1 cellular context compared by ENCODE assay signal in the genomic region with DNA sequence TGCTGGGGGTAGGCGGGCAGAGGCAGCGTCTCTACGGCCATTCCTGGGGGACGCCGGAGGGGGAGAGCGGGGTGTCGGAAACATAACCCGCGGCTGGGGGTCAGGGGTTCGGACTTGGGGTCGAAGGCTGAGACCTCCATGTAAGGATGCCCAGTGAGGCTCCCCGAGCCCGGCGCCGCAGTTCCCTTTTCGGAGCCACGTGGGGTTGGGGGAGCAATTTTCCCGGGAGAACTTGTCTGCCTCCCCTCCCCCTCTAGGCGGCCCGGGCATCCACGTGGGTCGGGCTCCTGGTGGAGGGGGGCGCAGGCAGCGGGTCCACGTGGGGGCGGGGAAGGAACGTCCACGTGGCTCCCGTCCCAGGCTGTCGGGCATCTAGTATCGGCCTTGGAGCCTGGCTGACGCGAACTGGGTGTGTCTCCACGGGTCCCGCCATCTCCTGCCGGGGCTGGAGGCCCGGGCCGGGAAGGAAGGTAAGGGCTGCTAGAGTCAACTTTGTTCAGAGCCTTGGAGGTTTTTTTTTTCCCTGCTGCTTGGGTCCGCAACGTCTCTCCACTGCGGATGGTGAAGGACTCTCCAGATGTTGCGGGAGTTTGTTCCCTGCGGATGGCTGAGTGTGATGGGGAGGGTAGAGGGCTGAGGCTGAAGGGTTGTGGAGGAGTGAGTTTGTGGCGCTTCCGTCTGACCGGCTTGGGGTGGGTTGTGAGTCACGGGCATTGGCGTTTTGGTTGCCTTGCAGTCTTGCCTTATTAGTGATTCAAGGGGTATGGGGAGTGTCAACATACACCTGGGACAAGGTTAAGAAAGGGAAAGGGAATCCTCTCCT.
TF ChIP-seq lines count a peak whose summit lies in the region.

No MANE protein-coding gene starts in this region.

TF ChIP-seq in HEK293, 187 proteins besides CTCF, POLR2A, EP300 and RAD21 (continued from another document and continues in another):
- TF ChIP-seq, protein P1, sequence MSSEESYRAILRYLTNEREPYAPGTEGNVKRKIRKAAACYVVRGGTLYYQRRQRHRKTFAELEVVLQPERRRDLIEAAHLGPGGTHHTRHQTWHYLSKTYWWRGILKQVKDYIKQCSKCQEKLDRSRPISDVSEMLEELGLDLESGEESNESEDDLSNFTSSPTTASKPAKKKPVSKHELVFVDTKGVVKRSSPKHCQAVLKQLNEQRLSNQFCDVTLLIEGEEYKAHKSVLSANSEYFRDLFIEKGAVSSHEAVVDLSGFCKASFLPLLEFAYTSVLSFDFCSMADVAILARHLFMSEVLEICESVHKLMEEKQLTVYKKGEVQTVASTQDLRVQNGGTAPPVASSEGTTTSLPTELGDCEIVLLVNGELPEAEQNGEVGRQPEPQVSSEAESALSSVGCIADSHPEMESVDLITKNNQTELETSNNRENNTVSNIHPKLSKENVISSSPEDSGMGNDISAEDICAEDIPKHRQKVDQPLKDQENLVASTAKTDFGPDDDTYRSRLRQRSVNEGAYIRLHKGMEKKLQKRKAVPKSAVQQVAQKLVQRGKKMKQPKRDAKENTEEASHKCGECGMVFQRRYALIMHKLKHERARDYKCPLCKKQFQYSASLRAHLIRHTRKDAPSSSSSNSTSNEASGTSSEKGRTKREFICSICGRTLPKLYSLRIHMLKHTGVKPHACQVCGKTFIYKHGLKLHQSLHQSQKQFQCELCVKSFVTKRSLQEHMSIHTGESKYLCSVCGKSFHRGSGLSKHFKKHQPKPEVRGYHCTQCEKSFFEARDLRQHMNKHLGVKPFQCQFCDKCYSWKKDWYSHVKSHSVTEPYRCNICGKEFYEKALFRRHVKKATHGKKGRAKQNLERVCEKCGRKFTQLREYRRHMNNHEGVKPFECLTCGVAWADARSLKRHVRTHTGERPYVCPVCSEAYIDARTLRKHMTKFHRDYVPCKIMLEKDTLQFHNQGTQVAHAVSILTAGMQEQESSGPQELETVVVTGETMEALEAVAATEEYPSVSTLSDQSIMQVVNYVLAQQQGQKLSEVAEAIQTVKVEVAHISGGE (tag by site-specific recombination; conservative IDR thresholded peaks at IDR 0.05; ENCODE audit: low read depth) = no peak
- TF ChIP-seq, protein P2, sequence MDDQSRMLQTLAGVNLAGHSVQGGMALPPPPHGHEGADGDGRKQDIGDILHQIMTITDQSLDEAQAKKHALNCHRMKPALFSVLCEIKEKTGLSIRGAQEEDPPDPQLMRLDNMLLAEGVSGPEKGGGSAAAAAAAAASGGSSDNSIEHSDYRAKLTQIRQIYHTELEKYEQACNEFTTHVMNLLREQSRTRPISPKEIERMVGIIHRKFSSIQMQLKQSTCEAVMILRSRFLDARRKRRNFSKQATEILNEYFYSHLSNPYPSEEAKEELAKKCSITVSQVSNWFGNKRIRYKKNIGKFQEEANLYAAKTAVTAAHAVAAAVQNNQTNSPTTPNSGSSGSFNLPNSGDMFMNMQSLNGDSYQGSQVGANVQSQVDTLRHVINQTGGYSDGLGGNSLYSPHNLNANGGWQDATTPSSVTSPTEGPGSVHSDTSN (CRISPR knock-in tag; IDR thresholded peaks at IDR 0.05) = no peak; the same call in 1 of the 2 replicates
- TF ChIP-seq, protein P3, sequence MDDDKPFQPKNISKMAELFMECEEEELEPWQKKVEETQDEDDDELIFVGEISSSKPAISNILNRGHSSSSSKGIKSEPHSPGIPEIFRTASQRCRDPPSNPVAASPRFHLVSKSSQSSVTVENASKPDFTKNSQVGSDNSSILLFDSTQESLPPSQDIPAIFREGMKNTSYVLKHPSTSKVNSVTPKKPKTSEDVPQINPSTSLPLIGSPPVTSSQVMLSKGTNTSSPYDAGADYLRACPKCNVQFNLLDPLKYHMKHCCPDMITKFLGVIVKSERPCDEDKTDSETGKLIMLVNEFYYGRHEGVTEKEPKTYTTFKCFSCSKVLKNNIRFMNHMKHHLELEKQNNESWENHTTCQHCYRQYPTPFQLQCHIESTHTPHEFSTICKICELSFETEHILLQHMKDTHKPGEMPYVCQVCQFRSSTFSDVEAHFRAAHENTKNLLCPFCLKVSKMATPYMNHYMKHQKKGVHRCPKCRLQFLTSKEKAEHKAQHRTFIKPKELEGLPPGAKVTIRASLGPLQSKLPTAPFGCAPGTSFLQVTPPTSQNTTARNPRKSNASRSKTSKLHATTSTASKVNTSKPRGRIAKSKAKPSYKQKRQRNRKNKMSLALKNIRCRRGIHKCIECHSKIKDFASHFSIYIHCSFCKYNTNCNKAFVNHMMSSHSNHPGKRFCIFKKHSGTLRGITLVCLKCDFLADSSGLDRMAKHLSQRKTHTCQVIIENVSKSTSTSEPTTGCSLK (tag by site-specific recombination; IDR thresholded peaks at IDR 0.05) = no peak
- TF ChIP-seq, protein P4, sequence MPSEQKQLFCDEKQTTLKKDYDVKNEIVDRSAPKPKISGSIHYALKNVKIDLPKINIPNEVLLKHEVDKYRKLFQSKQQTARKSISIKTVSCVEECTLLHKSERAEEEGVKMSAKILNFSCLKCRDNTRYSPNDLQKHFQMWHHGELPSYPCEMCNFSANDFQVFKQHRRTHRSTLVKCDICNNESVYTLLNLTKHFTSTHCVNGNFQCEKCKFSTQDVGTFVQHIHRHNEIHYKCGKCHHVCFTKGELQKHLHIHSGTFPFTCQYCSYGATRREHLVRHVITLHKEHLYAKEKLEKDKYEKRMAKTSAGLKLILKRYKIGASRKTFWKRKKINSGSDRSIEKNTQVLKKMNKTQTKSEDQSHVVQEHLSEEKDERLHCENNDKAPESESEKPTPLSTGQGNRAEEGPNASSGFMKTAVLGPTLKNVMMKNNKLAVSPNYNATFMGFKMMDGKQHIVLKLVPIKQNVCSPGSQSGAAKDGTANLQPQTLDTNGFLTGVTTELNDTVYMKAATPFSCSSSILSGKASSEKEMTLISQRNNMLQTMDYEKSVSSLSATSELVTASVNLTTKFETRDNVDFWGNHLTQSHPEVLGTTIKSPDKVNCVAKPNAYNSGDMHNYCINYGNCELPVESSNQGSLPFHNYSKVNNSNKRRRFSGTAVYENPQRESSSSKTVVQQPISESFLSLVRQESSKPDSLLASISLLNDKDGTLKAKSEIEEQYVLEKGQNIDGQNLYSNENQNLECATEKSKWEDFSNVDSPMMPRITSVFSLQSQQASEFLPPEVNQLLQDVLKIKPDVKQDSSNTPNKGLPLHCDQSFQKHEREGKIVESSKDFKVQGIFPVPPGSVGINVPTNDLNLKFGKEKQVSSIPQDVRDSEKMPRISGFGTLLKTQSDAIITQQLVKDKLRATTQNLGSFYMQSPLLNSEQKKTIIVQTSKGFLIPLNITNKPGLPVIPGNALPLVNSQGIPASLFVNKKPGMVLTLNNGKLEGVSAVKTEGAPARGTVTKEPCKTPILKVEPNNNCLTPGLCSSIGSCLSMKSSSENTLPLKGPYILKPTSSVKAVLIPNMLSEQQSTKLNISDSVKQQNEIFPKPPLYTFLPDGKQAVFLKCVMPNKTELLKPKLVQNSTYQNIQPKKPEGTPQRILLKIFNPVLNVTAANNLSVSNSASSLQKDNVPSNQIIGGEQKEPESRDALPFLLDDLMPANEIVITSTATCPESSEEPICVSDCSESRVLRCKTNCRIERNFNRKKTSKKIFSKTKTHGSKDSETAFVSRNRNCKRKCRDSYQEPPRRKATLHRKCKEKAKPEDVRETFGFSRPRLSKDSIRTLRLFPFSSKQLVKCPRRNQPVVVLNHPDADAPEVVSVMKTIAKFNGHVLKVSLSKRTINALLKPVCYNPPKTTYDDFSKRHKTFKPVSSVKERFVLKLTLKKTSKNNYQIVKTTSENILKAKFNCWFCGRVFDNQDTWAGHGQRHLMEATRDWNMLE (tag by site-specific recombination; conservative IDR thresholded peaks at IDR 0.05; ENCODE audit: low read depth) = no peak
- TF ChIP-seq ZNF10 (tag by site-specific recombination; IDR thresholded peaks at IDR 0.05) (no peak), ZNF670 (tag by site-specific recombination; IDR thresholded peaks at IDR 0.05; ENCODE audit: low read depth) (no peak), ZNF155 (tag by site-specific recombination; IDR thresholded peaks at IDR 0.05) (no peak), ZNF561 (tag by site-specific recombination; IDR thresholded peaks at IDR 0.05; ENCODE audit: borderline replicate concordance) (no peak; the same call in 1 of the 2 replicates), ZNF404 (tag by site-specific recombination; IDR thresholded peaks at IDR 0.05) (no peak), ZNF138 (tag by site-specific recombination; IDR thresholded peaks at IDR 0.05; ENCODE audit: borderline replicate concordance) (no peak), ZNF830 (tag by site-specific recombination; IDR thresholded peaks at IDR 0.05; ENCODE audit: low read depth) (no peak), ZNF610 (tag by site-specific recombination; IDR thresholded peaks at IDR 0.05; ENCODE audit: borderline replicate concordance) (no peak), MZF1 (tag by site-specific recombination; IDR thresholded peaks at IDR 0.05; ENCODE audit: borderline replicate concordance) (0 out of 2 replicates have a peak, but pooled peaks have one; percentile 6), GFI1B (tag by site-specific recombination; IDR thresholded peaks at IDR 0.05) (no peak), ZNF677 (tag by site-specific recombination; IDR thresholded peaks at IDR 0.05) (no peak), ZNF202 (tag by site-specific recombination; IDR thresholded peaks at IDR 0.05; ENCODE audit: borderline replicate concordance) (no peak), ZNF366 (tag by site-specific recombination; conservative IDR thresholded peaks at IDR 0.05) (0 out of 2 replicates have a peak, but pooled peaks have one; percentile 48), ZNF529 (tag by site-specific recombination; IDR thresholded peaks at IDR 0.05; ENCODE audit: insufficient replicate concordance) (no peak)
- TF ChIP-seq, protein P5, sequence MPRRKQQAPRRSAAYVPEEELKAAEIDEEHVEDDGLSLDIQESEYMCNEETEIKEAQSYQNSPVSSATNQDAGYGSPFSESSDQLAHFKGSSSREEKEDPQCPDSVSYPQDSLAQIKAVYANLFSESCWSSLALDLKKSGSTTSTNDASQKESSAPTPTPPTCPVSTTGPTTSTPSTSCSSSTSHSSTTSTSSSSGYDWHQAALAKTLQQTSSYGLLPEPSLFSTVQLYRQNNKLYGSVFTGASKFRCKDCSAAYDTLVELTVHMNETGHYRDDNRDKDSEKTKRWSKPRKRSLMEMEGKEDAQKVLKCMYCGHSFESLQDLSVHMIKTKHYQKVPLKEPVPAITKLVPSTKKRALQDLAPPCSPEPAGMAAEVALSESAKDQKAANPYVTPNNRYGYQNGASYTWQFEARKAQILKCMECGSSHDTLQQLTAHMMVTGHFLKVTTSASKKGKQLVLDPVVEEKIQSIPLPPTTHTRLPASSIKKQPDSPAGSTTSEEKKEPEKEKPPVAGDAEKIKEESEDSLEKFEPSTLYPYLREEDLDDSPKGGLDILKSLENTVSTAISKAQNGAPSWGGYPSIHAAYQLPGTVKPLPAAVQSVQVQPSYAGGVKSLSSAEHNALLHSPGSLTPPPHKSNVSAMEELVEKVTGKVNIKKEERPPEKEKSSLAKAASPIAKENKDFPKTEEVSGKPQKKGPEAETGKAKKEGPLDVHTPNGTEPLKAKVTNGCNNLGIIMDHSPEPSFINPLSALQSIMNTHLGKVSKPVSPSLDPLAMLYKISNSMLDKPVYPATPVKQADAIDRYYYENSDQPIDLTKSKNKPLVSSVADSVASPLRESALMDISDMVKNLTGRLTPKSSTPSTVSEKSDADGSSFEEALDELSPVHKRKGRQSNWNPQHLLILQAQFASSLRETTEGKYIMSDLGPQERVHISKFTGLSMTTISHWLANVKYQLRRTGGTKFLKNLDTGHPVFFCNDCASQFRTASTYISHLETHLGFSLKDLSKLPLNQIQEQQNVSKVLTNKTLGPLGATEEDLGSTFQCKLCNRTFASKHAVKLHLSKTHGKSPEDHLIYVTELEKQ (tag by site-specific recombination; IDR thresholded peaks at IDR 0.05; ENCODE audit: borderline replicate concordance) = no peak
- TF ChIP-seq, protein P6, sequence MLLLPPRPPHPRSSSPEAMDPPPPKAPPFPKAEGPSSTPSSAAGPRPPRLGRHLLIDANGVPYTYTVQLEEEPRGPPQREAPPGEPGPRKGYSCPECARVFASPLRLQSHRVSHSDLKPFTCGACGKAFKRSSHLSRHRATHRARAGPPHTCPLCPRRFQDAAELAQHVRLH (tag by site-specific recombination; IDR thresholded peaks at IDR 0.05) = peak; percentile 41; the same call in 1 of the 2 replicates
- TF ChIP-seq, protein P7, sequence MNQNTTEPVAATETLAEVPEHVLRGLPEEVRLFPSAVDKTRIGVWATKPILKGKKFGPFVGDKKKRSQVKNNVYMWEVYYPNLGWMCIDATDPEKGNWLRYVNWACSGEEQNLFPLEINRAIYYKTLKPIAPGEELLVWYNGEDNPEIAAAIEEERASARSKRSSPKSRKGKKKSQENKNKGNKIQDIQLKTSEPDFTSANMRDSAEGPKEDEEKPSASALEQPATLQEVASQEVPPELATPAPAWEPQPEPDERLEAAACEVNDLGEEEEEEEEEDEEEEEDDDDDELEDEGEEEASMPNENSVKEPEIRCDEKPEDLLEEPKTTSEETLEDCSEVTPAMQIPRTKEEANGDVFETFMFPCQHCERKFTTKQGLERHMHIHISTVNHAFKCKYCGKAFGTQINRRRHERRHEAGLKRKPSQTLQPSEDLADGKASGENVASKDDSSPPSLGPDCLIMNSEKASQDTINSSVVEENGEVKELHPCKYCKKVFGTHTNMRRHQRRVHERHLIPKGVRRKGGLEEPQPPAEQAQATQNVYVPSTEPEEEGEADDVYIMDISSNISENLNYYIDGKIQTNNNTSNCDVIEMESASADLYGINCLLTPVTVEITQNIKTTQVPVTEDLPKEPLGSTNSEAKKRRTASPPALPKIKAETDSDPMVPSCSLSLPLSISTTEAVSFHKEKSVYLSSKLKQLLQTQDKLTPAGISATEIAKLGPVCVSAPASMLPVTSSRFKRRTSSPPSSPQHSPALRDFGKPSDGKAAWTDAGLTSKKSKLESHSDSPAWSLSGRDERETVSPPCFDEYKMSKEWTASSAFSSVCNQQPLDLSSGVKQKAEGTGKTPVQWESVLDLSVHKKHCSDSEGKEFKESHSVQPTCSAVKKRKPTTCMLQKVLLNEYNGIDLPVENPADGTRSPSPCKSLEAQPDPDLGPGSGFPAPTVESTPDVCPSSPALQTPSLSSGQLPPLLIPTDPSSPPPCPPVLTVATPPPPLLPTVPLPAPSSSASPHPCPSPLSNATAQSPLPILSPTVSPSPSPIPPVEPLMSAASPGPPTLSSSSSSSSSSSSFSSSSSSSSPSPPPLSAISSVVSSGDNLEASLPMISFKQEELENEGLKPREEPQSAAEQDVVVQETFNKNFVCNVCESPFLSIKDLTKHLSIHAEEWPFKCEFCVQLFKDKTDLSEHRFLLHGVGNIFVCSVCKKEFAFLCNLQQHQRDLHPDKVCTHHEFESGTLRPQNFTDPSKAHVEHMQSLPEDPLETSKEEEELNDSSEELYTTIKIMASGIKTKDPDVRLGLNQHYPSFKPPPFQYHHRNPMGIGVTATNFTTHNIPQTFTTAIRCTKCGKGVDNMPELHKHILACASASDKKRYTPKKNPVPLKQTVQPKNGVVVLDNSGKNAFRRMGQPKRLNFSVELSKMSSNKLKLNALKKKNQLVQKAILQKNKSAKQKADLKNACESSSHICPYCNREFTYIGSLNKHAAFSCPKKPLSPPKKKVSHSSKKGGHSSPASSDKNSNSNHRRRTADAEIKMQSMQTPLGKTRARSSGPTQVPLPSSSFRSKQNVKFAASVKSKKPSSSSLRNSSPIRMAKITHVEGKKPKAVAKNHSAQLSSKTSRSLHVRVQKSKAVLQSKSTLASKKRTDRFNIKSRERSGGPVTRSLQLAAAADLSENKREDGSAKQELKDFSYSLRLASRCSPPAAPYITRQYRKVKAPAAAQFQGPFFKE (tag by site-specific recombination; IDR thresholded peaks at IDR 0.05; ENCODE audit: borderline replicate concordance) = no peak
- TF ChIP-seq, protein P8, sequence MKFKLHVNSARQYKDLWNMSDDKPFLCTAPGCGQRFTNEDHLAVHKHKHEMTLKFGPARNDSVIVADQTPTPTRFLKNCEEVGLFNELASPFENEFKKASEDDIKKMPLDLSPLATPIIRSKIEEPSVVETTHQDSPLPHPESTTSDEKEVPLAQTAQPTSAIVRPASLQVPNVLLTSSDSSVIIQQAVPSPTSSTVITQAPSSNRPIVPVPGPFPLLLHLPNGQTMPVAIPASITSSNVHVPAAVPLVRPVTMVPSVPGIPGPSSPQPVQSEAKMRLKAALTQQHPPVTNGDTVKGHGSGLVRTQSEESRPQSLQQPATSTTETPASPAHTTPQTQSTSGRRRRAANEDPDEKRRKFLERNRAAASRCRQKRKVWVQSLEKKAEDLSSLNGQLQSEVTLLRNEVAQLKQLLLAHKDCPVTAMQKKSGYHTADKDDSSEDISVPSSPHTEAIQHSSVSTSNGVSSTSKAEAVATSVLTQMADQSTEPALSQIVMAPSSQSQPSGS (tag by site-specific recombination; IDR thresholded peaks at IDR 0.05; ENCODE audit: low read depth) = no peak
